ENCODE assay signal across 28 cellular contexts in the genomic region with DNA sequence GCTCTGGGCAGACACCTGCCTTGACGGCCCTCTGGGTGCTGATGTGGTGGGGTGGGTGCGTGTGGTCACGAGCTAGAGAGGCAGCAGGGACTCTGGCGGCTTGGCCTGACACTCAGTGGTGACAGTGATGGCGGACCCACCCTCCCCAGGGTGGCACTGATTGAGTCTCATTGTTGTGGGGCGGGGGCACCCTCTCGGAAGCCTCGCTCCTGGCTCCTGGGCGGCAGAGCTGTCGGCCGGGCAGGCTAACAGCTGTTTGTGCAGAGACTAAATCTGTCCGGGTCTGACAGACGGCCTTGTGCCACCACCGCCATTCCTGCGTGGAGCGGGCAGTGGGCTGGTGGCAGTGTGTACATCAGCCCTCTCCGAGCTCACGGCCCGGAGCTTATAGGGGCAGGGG. TPM values are rescaled to one million over a fixed set of nuclear protein-coding genes. Genes with fewer than 3 reads are reported as not detected.
"Had no signal": no experiment of that assay in that cellular context is flagged by ENCODE, and none has a peak within 500 bp of the region (broad histone marks: within the 10 kb centered on the region; RNA-seq: fewer than 3 reads in every experiment).

No MANE protein-coding gene starts in this region.

- ATAC-seq: activated CD4-positive, alpha-beta T cell treated with anti-CD3 and anti-CD28 coated beads for 36 hours; activated naive CD4-positive, alpha-beta T cell treated with anti-CD3 and anti-CD28 coated beads, Interleukin-2, amount 50 U/mL, for 72 hours; activated T-cell treated with anti-CD3 and anti-CD28 coated beads, Interleukin-2, amount 50 U/mL, for 72 hours; esophagus mucosa had no signal

- H3K4me1 ChIP-seq: colonic mucosa had no signal

- FAIRE-seq: astrocyte, bronchial epithelial cell, frontal cortex had no signal

- H3K4me3 ChIP-seq: colonic mucosa had no signal

- H3K9me3 ChIP-seq: colonic mucosa had no signal

- DNase-seq: activated CD4-positive, alpha-beta memory T cell treated with anti-CD3 and anti-CD28 coated beads, Interleukin-2, amount 10 ng/mL, durations not matched to agents 7 days and 5 days; activated CD4-positive, alpha-beta T cell treated with anti-CD3 and anti-CD28 coated beads for 36 hours; activated CD4-positive, alpha-beta T cell treated with anti-CD3 and anti-CD28 coated beads, Interleukin-2, amount 10 ng/mL, durations not matched to agents 7 days and 5 days; activated CD4-positive, alpha-beta T cell treated with anti-CD3 and anti-CD28 coated beads, Interleukin-2, amount 50 U/mL, for 4 hours; activated CD4-positive, CD25-positive, alpha-beta regulatory T cell; activated CD4-positive, CD25-positive, alpha-beta regulatory T cell treated with anti-CD3 and anti-CD28 coated beads, Interleukin-2, amount 50 U/mL, for 72 hours; activated CD8-positive, alpha-beta memory T cell treated with anti-CD3 and anti-CD28 coated beads, Interleukin-2, amount 50 U/mL, for 48 hours; activated gamma-delta T cell; activated naive CD4-positive, alpha-beta T cell; activated naive CD4-positive, alpha-beta T cell treated with anti-CD3 and anti-CD28 coated beads, Interleukin-2, amount 10 ng/mL, durations not matched to agents 7 days and 5 days; activated naive CD8-positive, alpha-beta T cell treated with anti-CD3 and anti-CD28 coated beads, Interleukin-2, amount 10 ng/mL, durations not matched to agents 7 days and 5 days; activated T-cell treated with anti-CD3 and anti-CD28 coated beads for 4 hours; activated T-cell treated with anti-CD3 and anti-CD28 coated beads, Interleukin-2, amount 50 U/mL, for 24 hours; activated T-cell treated with anti-CD3 and anti-CD28 coated beads, Interleukin-2, amount 50 U/mL, for 72 hours; brain microvascular endothelial cell; colonic mucosa; effector memory CD4-positive, alpha-beta T cell; endodermal cell; foreskin fibroblast; T-helper 2 cell had no signal

- H3K36me3 ChIP-seq: brain microvascular endothelial cell, colonic mucosa had no signal

- H3K27me3 ChIP-seq: brain microvascular endothelial cell, colonic mucosa had no signal

- H3K27ac ChIP-seq: brain microvascular endothelial cell, colonic mucosa had no signal

RNA-seq across cellular contexts. Expression of gene FLRT1, which starts 15.6 kb away (rescaled TPM):
- total RNA-seq: activated CD4-positive, alpha-beta T cell treated with anti-CD3 and anti-CD28 coated beads, Interleukin-2, amount 10 ng/mL, durations not matched to agents 7 days and 5 days; activated naive CD4-positive, alpha-beta T cell treated with anti-CD3 and anti-CD28 coated beads, Interleukin-2, amount 50 U/mL, for 72 hours; activated naive CD8-positive, alpha-beta T cell treated with anti-CD3 and anti-CD28 coated beads, Interleukin-2, amount 10 ng/mL, durations not matched to agents 7 days and 5 days; dermis microvascular lymphatic vessel endothelial cell; endodermal cell; epithelial cell of proximal tubule; esophagus mucosa; T-helper 1 cell treated with Interleukin-12 subunit alpha and Interleukin-12 subunit beta and Interleukin-4 antibody, amounts not matched to agents 30 ng/mL and 1 ng/mL, for 36 hours had no signal
